In the genomic region with DNA sequence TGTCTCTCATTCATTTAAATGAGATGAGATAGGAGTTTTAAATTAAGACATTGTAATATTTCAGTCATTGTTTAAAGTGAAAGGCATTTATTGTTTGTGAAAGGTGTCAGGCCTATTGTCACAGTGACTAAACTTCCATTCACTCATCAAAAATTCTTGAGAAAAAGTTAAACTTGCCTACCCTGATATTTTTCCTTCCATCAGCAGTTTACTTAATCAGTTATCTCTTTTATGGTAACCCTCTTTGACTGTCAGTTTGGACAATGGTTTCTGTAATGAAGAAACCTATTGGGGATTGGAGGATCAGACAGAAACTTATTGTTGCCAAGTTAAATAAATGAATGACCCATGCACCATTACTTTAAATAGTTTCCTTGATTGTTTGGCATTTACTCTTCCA, we compare ENCODE assay signal across 19 cellular contexts.
DNase-seq lines count a peak whose midpoint lies in the region; ATAC-seq, FAIRE-seq and TF ChIP-seq lines count a peak whose summit lies in the region.
"Had no signal": no experiment of that assay in that cellular context is flagged by ENCODE, and none has a peak within 500 bp of the region (broad histone marks: within the 10 kb centered on the region; RNA-seq: fewer than 3 reads in every experiment).

No MANE protein-coding gene starts in this region.

- ATAC-seq in IMR-90 (ENCODE audit: low read depth) (no peak), HepG2 (no peak), HG03095 (IDR thresholded peaks at IDR 0.05; ENCODE audit: unreplicated experiment) (no peak)
- ATAC-seq: CD8-positive, alpha-beta T cell had no signal

- no peaks in the 10 kb centered on the region for H3K79me1 ChIP-seq in IMR-90 (ENCODE audit: low read depth in 1 of 2, low read length in 2 of 2)

- no peak for TF ChIP-seq EP300 in HepG2 (IDR thresholded peaks at IDR 0.05; ENCODE audit: low read depth in 2 of 2, low read length in 2 of 2)
- TF ChIP-seq EP300 in HepG2 (CRISPR knock-in tag; IDR thresholded peaks at IDR 0.05; ENCODE audit: borderline replicate concordance), result no peak

- H3K4me2 ChIP-seq in IMR-90 (ENCODE audit: low read depth, low read length), result no peak overlapping the region
- no peak overlapping the region for H3K4me2 ChIP-seq in HepG2 (ENCODE audit: low read depth, low read length)

- no peak overlapping the region for H3K14ac ChIP-seq in IMR-90 (replicated peaks; ENCODE audit: low read depth, low read length)

- H3K9ac ChIP-seq in IMR-90 (ENCODE audit: low read depth, low read length), result no peak overlapping the region
- H3K9ac ChIP-seq in HepG2 (ENCODE audit: insufficient read depth, low read depth, low read length), result no peak overlapping the region
- H3K9ac ChIP-seq: BLaER1 treated with 17β-estradiol and CSF1 and Interleukin-3, amounts not matched to agents 10 nM and 100 nM had no signal

- H3K9me1 ChIP-seq in IMR-90 (ENCODE audit: insufficient read depth, low read length), result 0 out of 2 replicates have a peak, but pooled peaks cover 4% of the 10 kb centered on the region

- H3K18ac ChIP-seq in IMR-90 (ENCODE audit: low read depth, low read length), result no peak overlapping the region

- intact Hi-C loops in IMR-90 (cut with micrococcal nuclease) (no loop called here), HepG2 (cut with micrococcal nuclease; ENCODE audit: unreplicated experiment) (no loop called here)

- no peak for TF ChIP-seq CTCF in IMR-90 (conservative IDR thresholded peaks at IDR 0.05; ENCODE audit: low read depth, low read length)
- TF ChIP-seq CTCF in HepG2 (CRISPR knock-in tag; IDR thresholded peaks at IDR 0.05), result no peak

- FAIRE-seq in HepG2 (lab: Jason Lieb, UNC), result no peak
- FAIRE-seq: D721Med, G401.6, GM12891, GM19239 had no signal

- no peaks in the 10 kb centered on the region for H3K27me3 ChIP-seq in IMR-90 (ENCODE audit: control insufficient read depth, insufficient read depth, low read length)
- no peaks in the 10 kb centered on the region for H3K27me3 ChIP-seq in HepG2 (ENCODE audit: control insufficient read depth in 1 of 2, insufficient read depth in 2 of 2, low read length in 2 of 2)
- H3K27me3 ChIP-seq: BLaER1 treated with 17β-estradiol and CSF1 and Interleukin-3, amounts not matched to agents 10 nM and 100 nM had no signal

- no peak overlapping the region for H2BK120ac ChIP-seq in IMR-90 (ENCODE audit: low read depth, low read length)

- no peaks in the 10 kb centered on the region for H3K36me3 ChIP-seq in IMR-90 (ENCODE audit: control insufficient read depth, insufficient read depth, low read length)
- no peaks in the 10 kb centered on the region; a peak in 1 of 5 replicates for H3K36me3 ChIP-seq in HepG2 (replicated peaks in 1 of 2; ENCODE audit: control insufficient read depth in 1 of 2, insufficient read depth in 2 of 2, low read length in 2 of 2)
- H3K36me3 ChIP-seq: BLaER1 treated with 17β-estradiol and CSF1 and Interleukin-3, amounts not matched to agents 10 nM and 100 nM had no signal

- CTCF ChIA-PET in IMR-90 (lab: Yijun Ruan, JAX), result no interaction called here
- CTCF ChIA-PET in HepG2 (lab: Yijun Ruan, JAX; ENCODE audit: low intra/inter-chr PET ratio, low total read pairs), result no interaction called here

- no peak overlapping the region for H4K8ac ChIP-seq in IMR-90 (ENCODE audit: low read depth in 2 of 2, low read length in 2 of 2)

- H3K4me1 ChIP-seq in IMR-90 (ENCODE audit: control insufficient read depth, insufficient read depth, low read length), result peaks cover 4% of the 10 kb centered on the region; the same call in 1 of the 2 replicates
- no peaks in the 10 kb centered on the region for H3K4me1 ChIP-seq in HepG2 (ENCODE audit: insufficient read depth, low read length)
- H3K4me1 ChIP-seq: Caco-2 had no signal

- no peak overlapping the region for H2BK20ac ChIP-seq in IMR-90 (ENCODE audit: low read depth, low read length)

- H2AFZ ChIP-seq in IMR-90 (replicated peaks; ENCODE audit: low read length, poor library complexity) (no peak overlapping the region), HepG2 (ENCODE audit: low read length) (no peak overlapping the region)

- H2AK5ac ChIP-seq in IMR-90 (ENCODE audit: low read depth, low read length), result no peak overlapping the region

- H3K23ac ChIP-seq in IMR-90 (ENCODE audit: low read depth, low read length), result no peak overlapping the region

- in situ Hi-C loops in IMR-90 (cut with MboI; ENCODE audit: low sequenced_read_pairs) (no loop called here), HepG2 (cut with HindIII; ENCODE audit: extremely low pct_ligation_motif_present, low pct_unique_long_range_greater_than_20kb) (no loop called here)

- no peak overlapping the region for H4K91ac ChIP-seq in IMR-90 (ENCODE audit: insufficient read depth, low read depth, low read length)

- H4K5ac ChIP-seq in IMR-90 (ENCODE audit: low read depth, low read length), result no peak overlapping the region

- TF ChIP-seq RAD21 in IMR-90 (IDR thresholded peaks at IDR 0.05; ENCODE audit: low read length), result no peak
- TF ChIP-seq RAD21 in HepG2 (CRISPR knock-in tag; IDR thresholded peaks at IDR 0.05), result no peak

- H3K79me2 ChIP-seq in HepG2 (ENCODE audit: insufficient read depth, low read length), result no peaks in the 10 kb centered on the region

- H3K27ac ChIP-seq in IMR-90 (ENCODE audit: insufficient read depth, low read length) (no peak overlapping the region), HepG2 (ENCODE audit: extremely low read length, insufficient read depth, low read length) (no peak overlapping the region)
- H3K27ac ChIP-seq: C4-2B had no signal

- H3K4me3 ChIP-seq in IMR-90 (ENCODE audit: insufficient read depth, low read depth, low read length) (no peak overlapping the region), HepG2 (replicated peaks in 1 of 3; ENCODE audit: insufficient read depth in 1 of 3, low read depth in 2 of 3, low read length in 3 of 3) (no peak overlapping the region)
- H3K4me3 ChIP-seq: BLaER1 treated with 17β-estradiol and CSF1 and Interleukin-3, amounts not matched to agents 10 nM and 100 nM had no signal

- H3K4ac ChIP-seq in IMR-90 (ENCODE audit: low read depth, low read length), result no peak overlapping the region

- POLR2A ChIA-PET in IMR-90 (lab: Charles Lee; ENCODE audit: unreplicated experiment) (no interaction called here), HepG2 (lab: Yijun Ruan, JAX) (no interaction called here)

- H4K20me1 ChIP-seq in IMR-90 (ENCODE audit: insufficient read depth, low read length) (no peaks in the 10 kb centered on the region), HepG2 (ENCODE audit: insufficient read depth, low read length) (no peaks in the 10 kb centered on the region)
- H4K20me1 ChIP-seq: BLaER1 treated with 17β-estradiol and CSF1 and Interleukin-3, amounts not matched to agents 10 nM and 100 nM had no signal

- no peak overlapping the region for H2BK5ac ChIP-seq in IMR-90 (ENCODE audit: low read depth, low read length, poor library complexity, severe bottlenecking)

- TF ChIP-seq POLR2A in IMR-90 (IDR thresholded peaks at IDR 0.05; ENCODE audit: low read depth, low read length) (no peak), HepG2 (IDR thresholded peaks at IDR 0.05; ENCODE audit: insufficient read depth in 1 of 2, low read depth in 2 of 2, low read length in 2 of 2) (no peak)

- dilution Hi-C loops in IMR-90 (cut with HindIII; ENCODE audit: low sequenced_read_pairs, unreplicated experiment), result no loop called here

- H2BK15ac ChIP-seq in IMR-90 (ENCODE audit: low read depth, low read length), result no peak overlapping the region

- no TSS peak for BruUV-seq in IMR-90 (replicated peaks; lab: Mats Ljungman, UMichigan)
- no TSS peak for BruUV-seq in HepG2 (replicated peaks; lab: Mats Ljungman, UMichigan)

- no peak overlapping the region for H2AK9ac ChIP-seq in IMR-90 (replicated peaks; ENCODE audit: low read depth, low read length, poor library complexity)

- no peak overlapping the region for H3K56ac ChIP-seq in IMR-90 (ENCODE audit: extremely low read depth, insufficient read depth, low read length)

- DNase-seq in IMR-90 (no peak), HepG2 (ENCODE audit: low spot score) (no peak), NCI-H748 treated with DMSO at 0.1 percent for 48 hours (lab: John Stamatoyannopoulos, UW) (no peak)
- no peak for DNase-seq in activated naive CD4-positive, alpha-beta T cell (lab: John Stamatoyannopoulos, UW)
- DNase-seq: 8988T; AML-193; Caco-2; Calu3; CD4-positive, alpha-beta T cell; CD8-positive, alpha-beta T cell; DMS79 treated with DMSO at 0.1 percent for 48 hours; GF-D8 had no signal

- H3K9me3 ChIP-seq in IMR-90 (ENCODE audit: control insufficient read depth, insufficient read depth, low read length), result no peaks in the 10 kb centered on the region
- H3K9me3 ChIP-seq in HepG2 (ENCODE audit: low read length), result no peaks in the 10 kb centered on the region
- H3K9me3 ChIP-seq: Caco-2 had no signal

TF ChIP-seq in IMR-90, 13 proteins besides CTCF, POLR2A, EP300 and RAD21 (continues in another document):
- TF ChIP-seq MAFK (IDR thresholded peaks at IDR 0.05; ENCODE audit: low read depth, low read length) (peak; percentile 50), MAZ (IDR thresholded peaks at IDR 0.05; ENCODE audit: borderline replicate concordance, low read depth, low read length) (no peak), RCOR1 (IDR thresholded peaks at IDR 0.05; ENCODE audit: insufficient replicate concordance, low read length) (no peak), SMC3 (IDR thresholded peaks at IDR 0.05; ENCODE audit: low read depth, low read length) (no peak)

TF ChIP-seq in HepG2, 621 proteins besides CTCF, POLR2A, EP300 and RAD21 (continues in another document):
- TF ChIP-seq, protein P1, sequence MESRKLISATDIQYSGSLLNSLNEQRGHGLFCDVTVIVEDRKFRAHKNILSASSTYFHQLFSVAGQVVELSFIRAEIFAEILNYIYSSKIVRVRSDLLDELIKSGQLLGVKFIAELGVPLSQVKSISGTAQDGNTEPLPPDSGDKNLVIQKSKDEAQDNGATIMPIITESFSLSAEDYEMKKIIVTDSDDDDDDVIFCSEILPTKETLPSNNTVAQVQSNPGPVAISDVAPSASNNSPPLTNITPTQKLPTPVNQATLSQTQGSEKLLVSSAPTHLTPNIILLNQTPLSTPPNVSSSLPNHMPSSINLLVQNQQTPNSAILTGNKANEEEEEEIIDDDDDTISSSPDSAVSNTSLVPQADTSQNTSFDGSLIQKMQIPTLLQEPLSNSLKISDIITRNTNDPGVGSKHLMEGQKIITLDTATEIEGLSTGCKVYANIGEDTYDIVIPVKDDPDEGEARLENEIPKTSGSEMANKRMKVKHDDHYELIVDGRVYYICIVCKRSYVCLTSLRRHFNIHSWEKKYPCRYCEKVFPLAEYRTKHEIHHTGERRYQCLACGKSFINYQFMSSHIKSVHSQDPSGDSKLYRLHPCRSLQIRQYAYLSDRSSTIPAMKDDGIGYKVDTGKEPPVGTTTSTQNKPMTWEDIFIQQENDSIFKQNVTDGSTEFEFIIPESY (CRISPR knock-in tag; IDR thresholded peaks at IDR 0.05), result no peak
- peak; percentile 83 to 90 for TF ChIP-seq MAFK (conservative IDR thresholded peaks at IDR 0.05 in 1 of 2, IDR thresholded peaks at IDR 0.05 in 1 of 2; ENCODE audit: low read length in 2 of 2)
- no peak for TF ChIP-seq FOXC1 (CRISPR knock-in tag; IDR thresholded peaks at IDR 0.05; ENCODE audit: borderline replicate concordance)
